ENCODE assay signal across 21 cellular contexts in the genomic region with DNA sequence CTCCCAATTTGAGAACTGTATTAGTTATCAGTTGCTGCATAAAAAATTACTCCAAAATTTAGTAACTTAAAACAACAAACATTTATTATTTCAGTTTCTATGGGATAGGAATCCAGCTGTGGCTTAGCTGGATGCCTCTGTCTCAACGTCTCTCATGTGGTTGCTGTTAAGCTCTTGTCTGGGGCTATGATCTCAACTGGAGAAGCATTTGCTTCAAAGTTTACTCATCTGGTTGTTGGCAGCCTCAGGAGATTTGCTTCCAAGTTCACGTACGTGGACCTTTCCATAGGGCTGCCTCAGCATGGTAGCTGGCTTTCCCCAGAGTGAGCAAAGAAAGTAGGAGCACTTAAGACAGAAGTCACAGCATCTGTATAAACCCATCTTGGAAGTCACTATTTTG.
DNase-seq lines count a peak whose midpoint lies in the region; ATAC-seq and TF ChIP-seq lines count a peak whose summit lies in the region.
"Had no signal": no experiment of that assay in that cellular context is flagged by ENCODE, and none has a peak within 500 bp of the region (broad histone marks: within the 10 kb centered on the region; RNA-seq: fewer than 3 reads in every experiment).

No MANE protein-coding gene starts in this region.

- intact Hi-C loops in left lung (cut with DNase I) (no loop called here), left ventricle myocardium inferior (cut with micrococcal nuclease) (no loop called here)

- H3K27me3 ChIP-seq in left lung (no peaks in the 10 kb centered on the region), left ventricle myocardium inferior (ENCODE audit: low read depth) (no peaks in the 10 kb centered on the region)
- H3K27me3 ChIP-seq: BE2C had no signal

- ATAC-seq in left lung (peak; percentile 58), GM21717 (IDR thresholded peaks at IDR 0.05; ENCODE audit: unreplicated experiment) (no peak)
- ATAC-seq: activated naive CD8-positive, alpha-beta T cell treated with anti-CD3 and anti-CD28 coated beads, Interleukin-2, amount 50 U/mL, for 24 hours; activated T-cell treated with anti-CD3 and anti-CD28 coated beads, Interleukin-2, amount 50 U/mL, for 4 hours; natural killer cell; PC-3; psoas muscle had no signal

- TF ChIP-seq CTCF in AG10803 (conservative IDR thresholded peaks at IDR 0.05; ENCODE audit: low read length) (no peak), left lung (IDR thresholded peaks at IDR 0.05) (no peak), left ventricle myocardium inferior (IDR thresholded peaks at IDR 0.05; ENCODE audit: borderline replicate concordance) (no peak)

- H3K9me3 ChIP-seq in left lung, result no peaks in the 10 kb centered on the region
- no peaks in the 10 kb centered on the region for H3K9me3 ChIP-seq in left ventricle myocardium inferior (replicated peaks)
- H3K9me3 ChIP-seq: BE2C, psoas muscle had no signal

- H3K36me3 ChIP-seq in left lung (no peaks in the 10 kb centered on the region), left ventricle myocardium inferior (no peaks in the 10 kb centered on the region)
- H3K36me3 ChIP-seq: BE2C had no signal

- DNase-seq in AG10803 (ENCODE audit: low read depth) (peak; percentile 98), NCI-H446 (lab: John Stamatoyannopoulos, UW) (peak; percentile 58 to 80), epidermal melanocyte (ENCODE audit: insufficient read length, low spot score) (peak; percentile 26), left lung (no peak), NAMALWA (ENCODE audit: low spot score) (no peak), globus pallidus (ENCODE audit: low spot score) (no peak), left ventricle myocardium inferior (no peak)
- DNase-seq: activated CD4-positive, alpha-beta T cell treated with anti-CD3 and anti-CD28 coated beads, Interleukin-2, amount 50 U/mL, for 48 hours; activated naive CD8-positive, alpha-beta T cell treated with anti-CD3 and anti-CD28 coated beads, Interleukin-2, amount 50 U/mL, for 24 hours; activated T-cell treated with anti-CD3 and anti-CD28 coated beads, Interleukin-2, amount 50 U/mL, for 4 hours; BE2C; DMS 273 treated with DMSO at 0.1 percent for 48 hours; foreskin melanocyte; natural killer cell; NCI-H187 treated with DMSO at 0.1 percent for 48 hours; NCI-H748 treated with DMSO at 0.1 percent for 48 hours; PC-3; psoas muscle had no signal

- H3K4me1 ChIP-seq in left lung, result peaks cover 0 to 2% of the 10 kb centered on the region in 2 donors
- H3K4me1 ChIP-seq in left ventricle myocardium inferior, result no peaks in the 10 kb centered on the region
- H3K4me1 ChIP-seq: psoas muscle had no signal

- H3K4me3 ChIP-seq in AG10803 (ENCODE audit: low read length) (no peak overlapping the region), left lung (no peak overlapping the region), left ventricle myocardium inferior (no peak overlapping the region)
- H3K4me3 ChIP-seq: lung, psoas muscle, SK-N-MC had no signal

- H3K27ac ChIP-seq in left lung (no peak overlapping the region), left ventricle myocardium inferior (replicated peaks) (no peak overlapping the region)
- H3K27ac ChIP-seq: psoas muscle, SK-N-MC had no signal

Comparison
In these comparisons a context has a peak if more than half of its experiments do, and no peak if none do; other contexts are left out.
1. DNase-seq: peak in AG10803 (single experiment), NCI-H446 (2 of 2) and epidermal melanocyte (single experiment); none in left lung (0 of 2), NAMALWA (single experiment), globus pallidus (single experiment) and left ventricle myocardium inferior (single experiment).